37 cellular contexts compared by ENCODE assay signal in genomic region chr2:191804711-191805230, GRCh38. TPM values are rescaled to one million over a fixed set of nuclear protein-coding genes. Genes with fewer than 3 reads are reported as not detected.
"Had no signal": no experiment of that assay in that cellular context is flagged by ENCODE, and none has a peak within 500 bp of the region (broad histone marks: within the 10 kb centered on the region; RNA-seq: fewer than 3 reads in every experiment).

No MANE protein-coding gene starts in this region.

- H3K4me1 ChIP-seq: body of pancreas, breast epithelium, Peyer's patch, SJSA1 had no signal

- H3K27ac ChIP-seq: body of pancreas, breast epithelium, Peyer's patch, SJSA1, VCaP had no signal

- DNase-seq: activated B cell treated with CpG ODN at 0.5 μM for 24 hours; activated CD4-positive, alpha-beta memory T cell treated with anti-CD3 and anti-CD28 coated beads for 36 hours; activated CD4-positive, alpha-beta T cell treated with anti-CD3 and anti-CD28 coated beads for 4 hours; activated CD4-positive, alpha-beta T cell treated with anti-CD3 and anti-CD28 coated beads, Interleukin-2, amount 50 U/mL, for 1 hour; activated CD4-positive, CD25-positive, alpha-beta regulatory T cell treated with anti-CD3 and anti-CD28 coated beads, Interleukin-2, amount 50 U/mL, for 72 hours; activated CD8-positive, alpha-beta memory T cell treated with anti-CD3 and anti-CD28 coated beads, Interleukin-2, amount 50 U/mL, for 4 hours; activated effector memory CD4-positive, alpha-beta T cell treated with Interleukin-2 at 50 U/mL for 16 hours; activated naive CD4-positive, alpha-beta T cell treated with anti-CD3 and anti-CD28 coated beads, Interleukin-2, amount 10 ng/mL, durations not matched to agents 7 days and 5 days; activated naive CD8-positive, alpha-beta T cell treated with anti-CD3 and anti-CD28 coated beads, Interleukin-2, amount 50 U/mL, for 24 hours; activated T-cell treated with anti-CD3 and anti-CD28 coated beads for 4 hours; activated T-cell treated with anti-CD3 and anti-CD28 coated beads, Interleukin-2, amount 50 U/mL, for 4 hours; amniotic stem cell; aorta; body of pancreas; NCI-H1092 treated with DMSO at 0.1 percent for 48 hours; NCI-H1417; NCI-H146; NCI-H187; NCI-H2029 treated with DMSO at 0.1 percent for 48 hours; NCI-H2107; NCI-H2171; NCI-H510A; NCI-H526; NCI-H748 treated with DMSO at 0.1 percent for 48 hours; NK-92 treated with Interleukin-12 subunit alpha and Interleukin-12 subunit beta, amount 100 ng/mL, for 24 hours; PC-3; Peyer's patch; RPMI8226; SHP77 treated with DMSO at 0.1 percent for 48 hours; SK-N-SH; T-cell; T-helper 17 cell had no signal

- H3K4me3 ChIP-seq: body of pancreas, breast epithelium, Peyer's patch, SJSA1 had no signal

- H3K36me3 ChIP-seq: breast epithelium, Peyer's patch, SJSA1 had no signal

- ATAC-seq: activated naive CD8-positive, alpha-beta T cell treated with anti-CD3 and anti-CD28 coated beads, Interleukin-2, amount 50 U/mL, for 24 hours; activated T-cell treated with anti-CD3 and anti-CD28 coated beads, Interleukin-2, amount 50 U/mL, for 4 hours; body of pancreas; PC-3; T-cell; T-helper 17 cell had no signal

- H3K27me3 ChIP-seq: body of pancreas, breast epithelium, Peyer's patch, SJSA1 had no signal

- H3K4me2 ChIP-seq: SK-N-SH had no signal

- H3K9me3 ChIP-seq: body of pancreas, breast epithelium, Peyer's patch, SJSA1, SK-N-SH had no signal

- H3K9ac ChIP-seq: SK-N-SH had no signal

RNA-seq across cellular contexts. Expression of gene CAVIN2, which starts 42.1 kb away (rescaled TPM):
- total RNA-seq: activated B cell treated with CpG ODN at 0.5 μM for 24 hours; activated CD4-positive, alpha-beta memory T cell treated with anti-CD3 and anti-CD28 coated beads for 36 hours; activated T-helper 1 cell treated with anti-CD3 and anti-CD28 coated beads, Interleukin-12 subunit alpha, Interleukin-12 subunit beta, Interleukin-2, Interleukin-4 antibody, amounts not matched to agents 30 ng/mL and 10 ng/mL and 1 ng/mL, durations not matched to agents 14 hours and 24 hours and 36 hours; M059J had no signal
